1 cellular context compared by ENCODE assay signal in the genomic region with DNA sequence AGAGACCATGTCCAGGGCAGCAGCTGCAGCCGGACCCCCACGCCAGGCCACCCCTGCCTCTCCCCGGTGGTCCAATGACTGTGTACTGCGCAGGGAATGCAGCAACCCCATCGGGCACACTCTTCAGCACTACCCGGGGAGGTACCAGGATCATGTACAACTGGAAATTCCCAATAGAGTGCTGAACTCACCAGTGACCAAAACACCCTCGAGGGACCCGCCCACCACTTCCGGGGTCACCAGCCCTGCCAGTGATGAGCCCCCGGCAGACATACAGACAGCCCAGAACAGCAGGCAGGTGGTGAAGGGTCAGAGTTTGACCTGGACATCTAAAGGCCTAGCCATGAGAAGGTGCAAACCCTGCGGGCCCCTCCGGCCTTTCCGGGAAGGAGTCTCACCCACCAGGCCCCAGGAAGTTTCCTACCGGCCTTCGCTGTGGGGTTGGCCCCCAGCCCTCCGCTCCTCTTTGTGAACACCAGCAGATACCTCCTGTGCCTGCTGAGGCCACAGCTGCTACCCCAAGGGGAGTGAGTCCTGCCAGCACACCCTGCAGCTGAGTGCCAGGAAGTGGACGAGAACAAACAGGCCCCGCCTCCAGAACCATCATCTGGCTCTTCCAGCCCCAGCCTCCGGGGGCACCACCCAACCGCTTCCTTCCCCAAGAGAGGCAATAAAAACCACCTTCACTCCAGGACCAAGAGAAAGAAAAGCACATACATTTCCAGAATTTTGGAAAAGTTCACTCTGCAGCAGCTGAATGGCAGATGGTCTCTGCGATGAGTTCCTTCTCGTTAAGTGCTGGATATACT.
TF ChIP-seq lines count a peak whose summit lies in the region.

No MANE protein-coding gene starts in this region.

TF ChIP-seq in GM12878, 131 proteins besides CTCF, POLR2A, EP300 and RAD21:
- TF ChIP-seq RFX5 (IDR thresholded peaks at IDR 0.05; ENCODE audit: low read depth, low read length) (no peak), IKZF1 (conservative IDR thresholded peaks at IDR 0.05) (peak; percentile 48), NR2F1 (conservative IDR thresholded peaks at IDR 0.05) (peak; percentile 82), MEF2B (IDR thresholded peaks at IDR 0.05; ENCODE audit: partially characterized antibody, poor library complexity, severe bottlenecking) (peak; percentile 46), IKZF2 (IDR thresholded peaks at IDR 0.05) (peak; percentile 72 to 77), EED (IDR thresholded peaks at IDR 0.05; ENCODE audit: low read depth) (no peak), CEBPZ (IDR thresholded peaks at IDR 0.05; ENCODE audit: low read depth, low read length) (no peak), POLR2AphosphoS5 (IDR thresholded peaks at IDR 0.05; ENCODE audit: low read length) (0 out of 2 replicates have a peak, but pooled peaks have one; percentile 35), NR2C1 (IDR thresholded peaks at IDR 0.05) (0 out of 2 replicates have a peak, but pooled peaks have one; percentile 13), HDGF (IDR thresholded peaks at IDR 0.05) (no peak), TCF12 (IDR thresholded peaks at IDR 0.05; ENCODE audit: low read depth, low read length) (no peak)
- TF ChIP-seq, protein P1, sequence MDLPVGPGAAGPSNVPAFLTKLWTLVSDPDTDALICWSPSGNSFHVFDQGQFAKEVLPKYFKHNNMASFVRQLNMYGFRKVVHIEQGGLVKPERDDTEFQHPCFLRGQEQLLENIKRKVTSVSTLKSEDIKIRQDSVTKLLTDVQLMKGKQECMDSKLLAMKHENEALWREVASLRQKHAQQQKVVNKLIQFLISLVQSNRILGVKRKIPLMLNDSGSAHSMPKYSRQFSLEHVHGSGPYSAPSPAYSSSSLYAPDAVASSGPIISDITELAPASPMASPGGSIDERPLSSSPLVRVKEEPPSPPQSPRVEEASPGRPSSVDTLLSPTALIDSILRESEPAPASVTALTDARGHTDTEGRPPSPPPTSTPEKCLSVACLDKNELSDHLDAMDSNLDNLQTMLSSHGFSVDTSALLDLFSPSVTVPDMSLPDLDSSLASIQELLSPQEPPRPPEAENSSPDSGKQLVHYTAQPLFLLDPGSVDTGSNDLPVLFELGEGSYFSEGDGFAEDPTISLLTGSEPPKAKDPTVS (IDR thresholded peaks at IDR 0.05; ENCODE audit: low read depth, low read length): no peak
